In genomic region chr12:124466200-124467128, GRCh38 we compare ENCODE assay signal across 8 cellular contexts.
DNase-seq lines count a peak whose midpoint lies in the region; ATAC-seq and TF ChIP-seq lines count a peak whose summit lies in the region.

No MANE protein-coding gene starts in this region.

- peaks cover 36% of the 10 kb centered on the region for H3K4me1 Mint-ChIP-seq in osteocyte (ENCODE audit: unreplicated experiment)

- peak; percentile 30 for TF ChIP-seq CTCF in osteocyte (IDR thresholded peaks at IDR 0.05)

- no peaks in the 10 kb centered on the region for H3K9me3 Mint-ChIP-seq in osteocyte (ENCODE audit: unreplicated experiment)

- H3K27ac Mint-ChIP-seq in osteocyte (ENCODE audit: unreplicated experiment), result peak overlapping the region; percentile 62

- H3K4me3 Mint-ChIP-seq in osteocyte (ENCODE audit: unreplicated experiment), result no peak overlapping the region

- H3K36me3 Mint-ChIP-seq in osteocyte (ENCODE audit: unreplicated experiment), result peaks cover 32% of the 10 kb centered on the region

- ATAC-seq in HG03175 (IDR thresholded peaks at IDR 0.05; ENCODE audit: unreplicated experiment), result peak; percentile 97

- no peaks in the 10 kb centered on the region for H3K27me3 Mint-ChIP-seq in osteocyte (ENCODE audit: unreplicated experiment)

- DNase-seq in NCI-H2227 (lab: John Stamatoyannopoulos, UW; ENCODE audit: unreplicated experiment), result peak; percentile 20
- DNase-seq in NCI-H2227 treated with DMSO at 0.1 percent for 48 hours (lab: John Stamatoyannopoulos, UW), result no peak
- peak; percentile 71 to 98 (median 85) for DNase-seq in T-helper 2 cell
- peak; percentile 30 for DNase-seq in amniotic epithelial cell (ENCODE audit: low read depth)
- peak; percentile 89 for DNase-seq in osteocyte (ENCODE audit: extremely low spot score, unreplicated experiment)
- DNase-seq in D341Med (ENCODE audit: low spot score), result no peak
- no peak for DNase-seq in HUDEP-2 (lab: John Stamatoyannopoulos, UW; ENCODE audit: unreplicated experiment in 76 of 76)

Comparison
In these comparisons a context has a peak if more than half of its experiments do, and no peak if none do; other contexts are left out.
1. DNase-seq: peak in NCI-H2227 (single experiment), T-helper 2 cell (5 of 5), amniotic epithelial cell (single experiment) and osteocyte (single experiment); none in NCI-H2227 treated with DMSO at 0.1 percent for 48 hours (single experiment), D341Med (single experiment) and HUDEP-2 (0 of 76).